In genomic region chr2:226934546-226935243, GRCh38 we compare ENCODE assay signal across 19 cellular contexts.
A peak's percentile ranks its signal among the peaks of the same experiment; 100 is the strongest.
DNase-seq lines count a peak whose midpoint lies in the region; TF ChIP-seq lines count a peak whose summit lies in the region.
"Had no signal": no experiment of that assay in that cellular context is flagged by ENCODE, and none has a peak within 500 bp of the region (broad histone marks: within the 10 kb centered on the region; RNA-seq: fewer than 3 reads in every experiment).

No MANE protein-coding gene starts in this region.

- H3K4me1 ChIP-seq in skeletal muscle satellite cell (ENCODE audit: control insufficient read depth, insufficient read depth, low read length) = peaks cover 17% of the 10 kb centered on the region
- H3K4me1 ChIP-seq: right lobe of liver, uterus had no signal

- H3K9me3 ChIP-seq in skeletal muscle satellite cell (replicated peaks; ENCODE audit: low read length) = no peaks in the 10 kb centered on the region
- H3K9me3 ChIP-seq: right lobe of liver, uterus had no signal

- H3K4me2 ChIP-seq in skeletal muscle satellite cell (ENCODE audit: low read length) = peak overlapping the region; percentile 19

- H3K36me3 ChIP-seq in skeletal muscle satellite cell (ENCODE audit: insufficient read depth, low read length) = no peaks in the 10 kb centered on the region
- H3K36me3 ChIP-seq: right lobe of liver, uterus had no signal

- H3K27me3 ChIP-seq in skeletal muscle satellite cell (ENCODE audit: control insufficient read depth, insufficient read depth, low read length) = no peaks in the 10 kb centered on the region
- H3K27me3 ChIP-seq: right lobe of liver, uterus had no signal

- H3K4me3 ChIP-seq in fibroblast of pulmonary artery (replicated peaks; ENCODE audit: low read depth, low read length) (no peak overlapping the region), skeletal muscle satellite cell (ENCODE audit: low read length) (no peak overlapping the region)
- H3K4me3 ChIP-seq: right lobe of liver, uterus had no signal

- no peak overlapping the region for H3K9ac ChIP-seq in skeletal muscle satellite cell (ENCODE audit: low read depth, low read length)

- TF ChIP-seq CTCF in fibroblast of pulmonary artery (IDR thresholded peaks at IDR 0.05; ENCODE audit: low read length, missing control alignments) = no peak

- DNase-seq in NCI-H345 (lab: John Stamatoyannopoulos, UW) (peak; percentile 40), NCI-H345 treated with DMSO at 0.1 percent for 48 hours (lab: John Stamatoyannopoulos, UW; ENCODE audit: unreplicated experiment) (no peak), SHP77 (lab: John Stamatoyannopoulos, UW) (peak; percentile 11 to 24), fibroblast of pulmonary artery (ENCODE audit: low read depth) (peak; percentile 10), NCI-H2227 treated with DMSO at 0.1 percent for 48 hours (lab: John Stamatoyannopoulos, UW) (no peak), cortex of kidney (lab: John Stamatoyannopoulos, UW) (no peak), NCI-H187 treated with DMSO at 0.1 percent for 48 hours (lab: John Stamatoyannopoulos, UW) (no peak)
- DNase-seq: activated naive CD8-positive, alpha-beta T cell treated with anti-CD3 and anti-CD28 coated beads, Interleukin-2, amount 10 ng/mL, durations not matched to agents 7 days and 5 days; caudate nucleus; CD4-positive, alpha-beta memory T cell; effector CD4-positive, alpha-beta T cell; left cardiac atrium; NCI-H2107; nucleus accumbens; right lobe of liver; stimulated activated CD4-positive, alpha-beta T cell treated with anti-CD3 and anti-CD28 coated beads, Interleukin-1b, Interleukin-23, amount 100 ng/mL, for 48 hours; stimulated activated naive CD8-positive, alpha-beta T cell treated with anti-CD3 and anti-CD28 coated beads, Interleukin-15, amount 100 ng/mL, for 72 hours; uterus had no signal

Comparison
In these comparisons a context has a peak if more than half of its experiments do, and no peak if none do; other contexts are left out.
1. DNase-seq: peak in NCI-H345 (single experiment), SHP77 (2 of 2) and fibroblast of pulmonary artery (single experiment); none in NCI-H345 treated with DMSO at 0.1 percent for 48 hours (single experiment), NCI-H2227 treated with DMSO at 0.1 percent for 48 hours (single experiment), cortex of kidney (single experiment) and NCI-H187 treated with DMSO at 0.1 percent for 48 hours (single experiment).